Comparison of ENCODE assay signal across 16 cellular contexts in the genomic region with DNA sequence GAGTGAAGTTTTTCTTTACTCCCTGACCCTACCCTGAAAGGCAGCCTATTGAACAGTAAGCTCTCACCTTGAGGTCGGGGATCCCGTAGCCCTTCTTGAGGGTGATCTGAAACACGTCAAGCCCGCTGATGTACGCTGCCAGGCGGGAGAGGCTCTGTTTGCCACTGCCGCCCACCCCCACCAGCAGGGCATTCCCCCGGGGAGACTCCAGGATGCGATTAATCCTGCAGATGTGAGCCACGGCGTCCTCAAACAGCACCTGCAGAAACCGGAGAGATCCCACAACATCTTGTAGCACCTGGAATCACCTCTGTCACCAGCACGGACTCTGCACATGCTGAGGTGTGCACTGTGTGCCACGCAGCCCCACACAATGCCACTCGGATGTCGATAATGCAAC.
"Had no signal": no experiment of that assay in that cellular context is flagged by ENCODE, and none has a peak within 500 bp of the region (broad histone marks: within the 10 kb centered on the region; RNA-seq: fewer than 3 reads in every experiment).

No MANE protein-coding gene starts in this region.

- H3K36me3 ChIP-seq: colonic mucosa, left lung, tibial nerve, vagina had no signal

- H3K27me3 Mint-ChIP-seq: activated CD4-positive, alpha-beta T cell treated with anti-CD3 and anti-CD28 coated beads for 36 hours had no signal

- H3K4me1 ChIP-seq: colonic mucosa, left lung, tibial nerve, vagina had no signal

- H3K4me3 Mint-ChIP-seq: activated CD4-positive, alpha-beta memory T cell treated with anti-CD3 and anti-CD28 coated beads for 36 hours; activated CD4-positive, alpha-beta T cell treated with anti-CD3 and anti-CD28 coated beads for 36 hours; activated CD8-positive, alpha-beta memory T cell treated with anti-CD3 and anti-CD28 coated beads, Interleukin-2, amount 10 ng/mL, durations not matched to agents 7 days and 5 days; activated naive CD4-positive, alpha-beta T cell treated with anti-CD3 and anti-CD28 coated beads, Interleukin-2, amount 10 ng/mL, durations not matched to agents 7 days and 5 days; activated T-cell treated with anti-CD3 and anti-CD28 coated beads, Interleukin-2, amount 50 U/mL, for 24 hours; naive thymus-derived CD4-positive, alpha-beta T cell; stimulated activated effector memory CD8-positive, alpha-beta T cell treated with anti-CD3 and anti-CD28 coated beads, Interleukin-12 subunit alpha, Interleukin-12 subunit beta, amount 100 ng/mL, for 72 hours had no signal

- H3K27ac ChIP-seq: colonic mucosa, left lung, tibial nerve, vagina had no signal

- H3K9me3 ChIP-seq: colonic mucosa, left lung, mucosa of descending colon, tibial nerve, vagina had no signal

- H3K36me3 Mint-ChIP-seq: activated CD4-positive, alpha-beta memory T cell treated with anti-CD3 and anti-CD28 coated beads for 36 hours; activated naive CD4-positive, alpha-beta T cell treated with anti-CD3 and anti-CD28 coated beads, Interleukin-2, amount 10 ng/mL, durations not matched to agents 7 days and 5 days; naive thymus-derived CD4-positive, alpha-beta T cell had no signal

- ATAC-seq: left lung had no signal

- DNase-seq: activated naive CD4-positive, alpha-beta T cell treated with anti-CD3 and anti-CD28 coated beads, Interleukin-2, amount 10 ng/mL, durations not matched to agents 7 days and 5 days; activated T-cell treated with anti-CD3 and anti-CD28 coated beads, Interleukin-2, amount 50 U/mL, for 24 hours; colonic mucosa; foreskin fibroblast; hippocampal formation; kidney; naive thymus-derived CD4-positive, alpha-beta T cell; retina had no signal

- H3K4me3 ChIP-seq: colonic mucosa, left lung, mucosa of descending colon, tibial nerve, vagina had no signal

- FAIRE-seq: kidney had no signal

- H3K27me3 ChIP-seq: colonic mucosa, vagina had no signal

- H3K27ac Mint-ChIP-seq: activated CD4-positive, alpha-beta memory T cell treated with anti-CD3 and anti-CD28 coated beads for 36 hours; activated CD4-positive, alpha-beta T cell treated with anti-CD3 and anti-CD28 coated beads for 36 hours; activated CD8-positive, alpha-beta memory T cell treated with anti-CD3 and anti-CD28 coated beads, Interleukin-2, amount 10 ng/mL, durations not matched to agents 7 days and 5 days; activated naive CD4-positive, alpha-beta T cell treated with anti-CD3 and anti-CD28 coated beads, Interleukin-2, amount 10 ng/mL, durations not matched to agents 7 days and 5 days; activated T-cell treated with anti-CD3 and anti-CD28 coated beads, Interleukin-2, amount 50 U/mL, for 24 hours; stimulated activated effector memory CD8-positive, alpha-beta T cell treated with anti-CD3 and anti-CD28 coated beads, Interleukin-12 subunit alpha, Interleukin-12 subunit beta, amount 100 ng/mL, for 72 hours had no signal

- H3K9me3 Mint-ChIP-seq: activated CD4-positive, alpha-beta memory T cell treated with anti-CD3 and anti-CD28 coated beads for 36 hours; activated naive CD4-positive, alpha-beta T cell treated with anti-CD3 and anti-CD28 coated beads, Interleukin-2, amount 10 ng/mL, durations not matched to agents 7 days and 5 days; activated T-cell treated with anti-CD3 and anti-CD28 coated beads, Interleukin-2, amount 50 U/mL, for 24 hours; naive thymus-derived CD4-positive, alpha-beta T cell; stimulated activated effector memory CD8-positive, alpha-beta T cell treated with anti-CD3 and anti-CD28 coated beads, Interleukin-12 subunit alpha, Interleukin-12 subunit beta, amount 100 ng/mL, for 72 hours had no signal
